Comparison of ENCODE assay signal across 7 cellular contexts in genomic region chr3:17872457-17872856, GRCh38.
"Had no signal": no experiment of that assay in that cellular context is flagged by ENCODE, and none has a peak within 500 bp of the region (broad histone marks: within the 10 kb centered on the region; RNA-seq: fewer than 3 reads in every experiment).

No MANE protein-coding gene starts in this region.

- H3K36me3 Mint-ChIP-seq: IgD-negative memory B cell had no signal

- DNase-seq: IMR-90, KBM-7, KG1 had no signal

- FAIRE-seq: HepG2, HTR-8/SVneo had no signal

- ATAC-seq: HepG2 had no signal

- H3K27ac ChIP-seq: HL-60 had no signal

- H3K4me1 Mint-ChIP-seq: IgD-negative memory B cell had no signal

- H3K27ac Mint-ChIP-seq: IgD-negative memory B cell had no signal

- H3K4me3 Mint-ChIP-seq: IgD-negative memory B cell had no signal
